ENCODE assay signal across 25 cellular contexts in the genomic region with DNA sequence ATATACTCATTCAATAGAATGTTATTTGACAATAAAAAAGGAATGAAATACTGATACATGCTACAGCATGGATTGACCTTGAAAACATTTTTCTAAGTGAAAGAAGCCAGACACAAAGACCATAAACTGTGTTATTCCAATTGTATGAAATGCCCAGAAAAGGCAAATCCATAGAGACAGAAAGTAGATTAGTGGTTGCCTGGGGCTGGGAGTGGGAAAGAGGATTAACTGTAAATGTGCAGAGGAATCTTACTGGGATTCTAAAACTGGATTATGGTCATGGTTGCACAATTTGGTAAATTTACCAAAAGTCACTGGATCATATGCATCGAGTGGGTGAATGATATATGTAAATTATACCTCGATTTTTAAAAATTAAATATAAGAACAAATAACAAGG.
"Had no signal": no experiment of that assay in that cellular context is flagged by ENCODE, and none has a peak within 500 bp of the region (broad histone marks: within the 10 kb centered on the region; RNA-seq: fewer than 3 reads in every experiment).

No MANE protein-coding gene starts in this region.

- H3K27ac Mint-ChIP-seq: IgD-negative memory B cell had no signal

- H3K4me1 Mint-ChIP-seq: IgD-negative memory B cell had no signal

- H3K36me3 Mint-ChIP-seq: IgD-negative memory B cell had no signal

- H3K4me3 ChIP-seq: K562, SJSA1, SK-N-MC had no signal

- H3K4me3 Mint-ChIP-seq: IgD-negative memory B cell had no signal

- H3K4me1 ChIP-seq: SJSA1 had no signal

- H3K27me3 ChIP-seq: SJSA1 had no signal

- FAIRE-seq: HTR-8/SVneo, K562, RCC 7860 had no signal

- H3K36me3 ChIP-seq: SJSA1 had no signal

- DNase-seq: Kasumi-1, MM.1S, NCI-H1092 treated with DMSO at 0.1 percent for 48 hours, NCI-H1436, NCI-H187, NCI-H2029, NCI-H2081 treated with DMSO at 0.1 percent for 48 hours, NCI-H2171, NCI-H226, NCI-H446, NCI-H510A, NCI-H524 treated with DMSO at 0.1 percent for 48 hours, NCI-H69, NCI-H774, Right ventricle myocardium superior, RPMI8226, SIG-M5 had no signal

- H3K9me3 Mint-ChIP-seq: IgD-negative memory B cell had no signal

- H3K27ac ChIP-seq: HL-60, KMS-11, SJSA1, SK-N-MC had no signal

- H3K9me3 ChIP-seq: SJSA1 had no signal
